ENCODE assay signal across 1 cellular context in genomic region chr6:28161410-28162079, GRCh38.
A peak's percentile ranks its signal among the peaks of the same experiment; 100 is the strongest.
TF ChIP-seq lines count a peak whose summit lies in the region.

No MANE protein-coding gene starts in this region.

TF ChIP-seq in HepG2, 621 proteins besides CTCF, POLR2A, EP300 and RAD21 (continued from another document and continues in another):
- TF ChIP-seq, protein P1, sequence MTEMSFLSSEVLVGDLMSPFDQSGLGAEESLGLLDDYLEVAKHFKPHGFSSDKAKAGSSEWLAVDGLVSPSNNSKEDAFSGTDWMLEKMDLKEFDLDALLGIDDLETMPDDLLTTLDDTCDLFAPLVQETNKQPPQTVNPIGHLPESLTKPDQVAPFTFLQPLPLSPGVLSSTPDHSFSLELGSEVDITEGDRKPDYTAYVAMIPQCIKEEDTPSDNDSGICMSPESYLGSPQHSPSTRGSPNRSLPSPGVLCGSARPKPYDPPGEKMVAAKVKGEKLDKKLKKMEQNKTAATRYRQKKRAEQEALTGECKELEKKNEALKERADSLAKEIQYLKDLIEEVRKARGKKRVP (CRISPR knock-in tag; IDR thresholded peaks at IDR 0.05), result peak; percentile 48 to 58; a peak in 1 of 4 replicates
- TF ChIP-seq ZNF615 (CRISPR knock-in tag; IDR thresholded peaks at IDR 0.05; ENCODE audit: borderline replicate concordance), result 0 out of 2 replicates have a peak, but pooled peaks have one; percentile 69
- TF ChIP-seq, protein P2, sequence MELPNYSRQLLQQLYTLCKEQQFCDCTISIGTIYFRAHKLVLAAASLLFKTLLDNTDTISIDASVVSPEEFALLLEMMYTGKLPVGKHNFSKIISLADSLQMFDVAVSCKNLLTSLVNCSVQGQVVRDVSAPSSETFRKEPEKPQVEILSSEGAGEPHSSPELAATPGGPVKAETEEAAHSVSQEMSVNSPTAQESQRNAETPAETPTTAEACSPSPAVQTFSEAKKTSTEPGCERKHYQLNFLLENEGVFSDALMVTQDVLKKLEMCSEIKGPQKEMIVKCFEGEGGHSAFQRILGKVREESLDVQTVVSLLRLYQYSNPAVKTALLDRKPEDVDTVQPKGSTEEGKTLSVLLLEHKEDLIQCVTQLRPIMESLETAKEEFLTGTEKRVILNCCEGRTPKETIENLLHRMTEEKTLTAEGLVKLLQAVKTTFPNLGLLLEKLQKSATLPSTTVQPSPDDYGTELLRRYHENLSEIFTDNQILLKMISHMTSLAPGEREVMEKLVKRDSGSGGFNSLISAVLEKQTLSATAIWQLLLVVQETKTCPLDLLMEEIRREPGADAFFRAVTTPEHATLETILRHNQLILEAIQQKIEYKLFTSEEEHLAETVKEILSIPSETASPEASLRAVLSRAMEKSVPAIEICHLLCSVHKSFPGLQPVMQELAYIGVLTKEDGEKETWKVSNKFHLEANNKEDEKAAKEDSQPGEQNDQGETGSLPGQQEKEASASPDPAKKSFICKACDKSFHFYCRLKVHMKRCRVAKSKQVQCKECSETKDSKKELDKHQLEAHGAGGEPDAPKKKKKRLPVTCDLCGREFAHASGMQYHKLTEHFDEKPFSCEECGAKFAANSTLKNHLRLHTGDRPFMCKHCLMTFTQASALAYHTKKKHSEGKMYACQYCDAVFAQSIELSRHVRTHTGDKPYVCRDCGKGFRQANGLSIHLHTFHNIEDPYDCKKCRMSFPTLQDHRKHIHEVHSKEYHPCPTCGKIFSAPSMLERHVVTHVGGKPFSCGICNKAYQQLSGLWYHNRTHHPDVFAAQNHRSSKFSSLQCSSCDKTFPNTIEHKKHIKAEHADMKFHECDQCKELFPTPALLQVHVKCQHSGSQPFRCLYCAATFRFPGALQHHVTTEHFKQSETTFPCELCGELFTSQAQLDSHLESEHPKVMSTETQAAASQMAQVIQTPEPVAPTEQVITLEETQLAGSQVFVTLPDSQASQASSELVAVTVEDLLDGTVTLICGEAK (IDR thresholded peaks at IDR 0.05), result peak; percentile 55; the same call in 1 of the 2 replicates
- TF ChIP-seq, protein P2 (CRISPR knock-in tag; IDR thresholded peaks at IDR 0.05), result no peak
- TF ChIP-seq ZNF451 (CRISPR knock-in tag; IDR thresholded peaks at IDR 0.05), result peak; percentile 35; the same call in 1 of the 2 replicates
- TF ChIP-seq ZNF777 (CRISPR knock-in tag; IDR thresholded peaks at IDR 0.05), result 0 out of 2 replicates have a peak, but pooled peaks have one; percentile 24
- TF ChIP-seq MEIS2 (CRISPR knock-in tag; IDR thresholded peaks at IDR 0.05), result peak; percentile 42; the same call in 1 of the 2 replicates
- no peak for TF ChIP-seq RELA (CRISPR knock-in tag; IDR thresholded peaks at IDR 0.05)
- TF ChIP-seq, protein P3, sequence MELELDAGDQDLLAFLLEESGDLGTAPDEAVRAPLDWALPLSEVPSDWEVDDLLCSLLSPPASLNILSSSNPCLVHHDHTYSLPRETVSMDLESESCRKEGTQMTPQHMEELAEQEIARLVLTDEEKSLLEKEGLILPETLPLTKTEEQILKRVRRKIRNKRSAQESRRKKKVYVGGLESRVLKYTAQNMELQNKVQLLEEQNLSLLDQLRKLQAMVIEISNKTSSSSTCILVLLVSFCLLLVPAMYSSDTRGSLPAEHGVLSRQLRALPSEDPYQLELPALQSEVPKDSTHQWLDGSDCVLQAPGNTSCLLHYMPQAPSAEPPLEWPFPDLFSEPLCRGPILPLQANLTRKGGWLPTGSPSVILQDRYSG (CRISPR knock-in tag; IDR thresholded peaks at IDR 0.05), result 0 out of 2 replicates have a peak, but pooled peaks have one; percentile 35
- no peak for TF ChIP-seq DMTF1 (CRISPR knock-in tag; IDR thresholded peaks at IDR 0.05)
- 0 out of 2 replicates have a peak, but pooled peaks have one; percentile 32 for TF ChIP-seq DR1 (CRISPR knock-in tag; IDR thresholded peaks at IDR 0.05)
- TF ChIP-seq, protein P4, sequence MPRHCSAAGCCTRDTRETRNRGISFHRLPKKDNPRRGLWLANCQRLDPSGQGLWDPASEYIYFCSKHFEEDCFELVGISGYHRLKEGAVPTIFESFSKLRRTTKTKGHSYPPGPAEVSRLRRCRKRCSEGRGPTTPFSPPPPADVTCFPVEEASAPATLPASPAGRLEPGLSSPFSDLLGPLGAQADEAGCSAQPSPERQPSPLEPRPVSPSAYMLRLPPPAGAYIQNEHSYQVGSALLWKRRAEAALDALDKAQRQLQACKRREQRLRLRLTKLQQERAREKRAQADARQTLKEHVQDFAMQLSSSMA (CRISPR knock-in tag; IDR thresholded peaks at IDR 0.05), result no peak
- no peak for TF ChIP-seq IKZF1 (IDR thresholded peaks at IDR 0.05)
- no peak for TF ChIP-seq ZFP36L1 (CRISPR knock-in tag; IDR thresholded peaks at IDR 0.05)
- no peak for TF ChIP-seq RFX5 (IDR thresholded peaks at IDR 0.05; ENCODE audit: low read depth, low read length)
- TF ChIP-seq NR0B2 (CRISPR knock-in tag; IDR thresholded peaks at IDR 0.05), result peak; percentile 46; the same call in 1 of the 2 replicates
- TF ChIP-seq SMARCC2 (IDR thresholded peaks at IDR 0.05), result no peak
- TF ChIP-seq NONO (IDR thresholded peaks at IDR 0.05), result no peak
- peak; percentile 78; the same call in 1 of the 2 replicates for TF ChIP-seq NONO (CRISPR knock-in tag; conservative IDR thresholded peaks at IDR 0.05)
- no peak for TF ChIP-seq ZNF572 (CRISPR knock-in tag; IDR thresholded peaks at IDR 0.05)
- 0 out of 2 replicates have a peak, but pooled peaks have one; percentile 14 for TF ChIP-seq ZNF12 (CRISPR knock-in tag; IDR thresholded peaks at IDR 0.05)
- TF ChIP-seq, protein P5, sequence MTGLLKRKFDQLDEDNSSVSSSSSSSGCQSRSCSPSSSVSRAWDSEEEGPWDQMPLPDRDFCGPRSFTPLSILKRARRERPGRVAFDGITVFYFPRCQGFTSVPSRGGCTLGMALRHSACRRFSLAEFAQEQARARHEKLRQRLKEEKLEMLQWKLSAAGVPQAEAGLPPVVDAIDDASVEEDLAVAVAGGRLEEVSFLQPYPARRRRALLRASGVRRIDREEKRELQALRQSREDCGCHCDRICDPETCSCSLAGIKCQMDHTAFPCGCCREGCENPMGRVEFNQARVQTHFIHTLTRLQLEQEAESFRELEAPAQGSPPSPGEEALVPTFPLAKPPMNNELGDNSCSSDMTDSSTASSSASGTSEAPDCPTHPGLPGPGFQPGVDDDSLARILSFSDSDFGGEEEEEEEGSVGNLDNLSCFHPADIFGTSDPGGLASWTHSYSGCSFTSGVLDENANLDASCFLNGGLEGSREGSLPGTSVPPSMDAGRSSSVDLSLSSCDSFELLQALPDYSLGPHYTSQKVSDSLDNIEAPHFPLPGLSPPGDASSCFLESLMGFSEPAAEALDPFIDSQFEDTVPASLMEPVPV (CRISPR knock-in tag; IDR thresholded peaks at IDR 0.05), result peak; percentile 69; the same call in 1 of the 2 replicates
- peak; percentile 85 for TF ChIP-seq ZNF792 (CRISPR knock-in tag; IDR thresholded peaks at IDR 0.05)
- no peak for TF ChIP-seq ZSCAN21 (CRISPR knock-in tag; IDR thresholded peaks at IDR 0.05; ENCODE audit: borderline replicate concordance)
- 0 out of 2 replicates have a peak, but pooled peaks have one; percentile 62 for TF ChIP-seq KLF6 (CRISPR knock-in tag; IDR thresholded peaks at IDR 0.05)
- TF ChIP-seq, protein P6, sequence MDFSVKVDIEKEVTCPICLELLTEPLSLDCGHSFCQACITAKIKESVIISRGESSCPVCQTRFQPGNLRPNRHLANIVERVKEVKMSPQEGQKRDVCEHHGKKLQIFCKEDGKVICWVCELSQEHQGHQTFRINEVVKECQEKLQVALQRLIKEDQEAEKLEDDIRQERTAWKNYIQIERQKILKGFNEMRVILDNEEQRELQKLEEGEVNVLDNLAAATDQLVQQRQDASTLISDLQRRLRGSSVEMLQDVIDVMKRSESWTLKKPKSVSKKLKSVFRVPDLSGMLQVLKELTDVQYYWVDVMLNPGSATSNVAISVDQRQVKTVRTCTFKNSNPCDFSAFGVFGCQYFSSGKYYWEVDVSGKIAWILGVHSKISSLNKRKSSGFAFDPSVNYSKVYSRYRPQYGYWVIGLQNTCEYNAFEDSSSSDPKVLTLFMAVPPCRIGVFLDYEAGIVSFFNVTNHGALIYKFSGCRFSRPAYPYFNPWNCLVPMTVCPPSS (IDR thresholded peaks at IDR 0.05), result no peak
- TF ChIP-seq U2AF2 (IDR thresholded peaks at IDR 0.05; ENCODE audit: low read depth, low read length), result no peak
- TF ChIP-seq, protein P7, sequence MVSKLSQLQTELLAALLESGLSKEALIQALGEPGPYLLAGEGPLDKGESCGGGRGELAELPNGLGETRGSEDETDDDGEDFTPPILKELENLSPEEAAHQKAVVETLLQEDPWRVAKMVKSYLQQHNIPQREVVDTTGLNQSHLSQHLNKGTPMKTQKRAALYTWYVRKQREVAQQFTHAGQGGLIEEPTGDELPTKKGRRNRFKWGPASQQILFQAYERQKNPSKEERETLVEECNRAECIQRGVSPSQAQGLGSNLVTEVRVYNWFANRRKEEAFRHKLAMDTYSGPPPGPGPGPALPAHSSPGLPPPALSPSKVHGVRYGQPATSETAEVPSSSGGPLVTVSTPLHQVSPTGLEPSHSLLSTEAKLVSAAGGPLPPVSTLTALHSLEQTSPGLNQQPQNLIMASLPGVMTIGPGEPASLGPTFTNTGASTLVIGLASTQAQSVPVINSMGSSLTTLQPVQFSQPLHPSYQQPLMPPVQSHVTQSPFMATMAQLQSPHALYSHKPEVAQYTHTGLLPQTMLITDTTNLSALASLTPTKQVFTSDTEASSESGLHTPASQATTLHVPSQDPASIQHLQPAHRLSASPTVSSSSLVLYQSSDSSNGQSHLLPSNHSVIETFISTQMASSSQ (IDR thresholded peaks at IDR 0.05; ENCODE audit: low read depth), result no peak
- TF ChIP-seq, protein P7 (CRISPR knock-in tag; IDR thresholded peaks at IDR 0.05; ENCODE audit: borderline replicate concordance), result no peak; the same call in 1 of the 2 replicates
- TF ChIP-seq ZNF788 (CRISPR knock-in tag; IDR thresholded peaks at IDR 0.05; ENCODE audit: borderline replicate concordance), result peak; percentile 45; the same call in 1 of the 2 replicates
- no peak for TF ChIP-seq SRSF9 (IDR thresholded peaks at IDR 0.05; ENCODE audit: borderline replicate concordance, insufficient read depth, low read depth, low read length, poor library complexity, severe bottlenecking)
- TF ChIP-seq, protein P8, sequence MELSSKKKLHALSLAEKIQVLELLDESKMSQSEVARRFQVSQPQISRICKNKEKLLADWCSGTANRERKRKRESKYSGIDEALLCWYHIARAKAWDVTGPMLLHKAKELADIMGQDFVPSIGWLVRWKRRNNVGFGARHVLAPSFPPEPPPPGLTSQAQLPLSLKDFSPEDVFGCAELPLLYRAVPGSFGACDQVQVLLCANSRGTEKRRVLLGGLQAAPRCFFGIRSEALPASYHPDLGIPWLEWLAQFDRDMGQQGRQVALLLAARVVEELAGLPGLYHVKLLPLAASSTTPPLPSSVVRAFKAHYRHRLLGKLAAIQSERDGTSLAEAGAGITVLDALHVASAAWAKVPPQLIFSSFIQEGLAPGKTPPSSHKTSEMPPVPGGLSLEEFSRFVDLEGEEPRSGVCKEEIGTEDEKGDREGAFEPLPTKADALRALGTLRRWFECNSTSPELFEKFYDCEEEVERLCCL (CRISPR knock-in tag; IDR thresholded peaks at IDR 0.05; ENCODE audit: borderline replicate concordance), result no peak
